Comparison of ENCODE assay signal across 9 cellular contexts in the genomic region with DNA sequence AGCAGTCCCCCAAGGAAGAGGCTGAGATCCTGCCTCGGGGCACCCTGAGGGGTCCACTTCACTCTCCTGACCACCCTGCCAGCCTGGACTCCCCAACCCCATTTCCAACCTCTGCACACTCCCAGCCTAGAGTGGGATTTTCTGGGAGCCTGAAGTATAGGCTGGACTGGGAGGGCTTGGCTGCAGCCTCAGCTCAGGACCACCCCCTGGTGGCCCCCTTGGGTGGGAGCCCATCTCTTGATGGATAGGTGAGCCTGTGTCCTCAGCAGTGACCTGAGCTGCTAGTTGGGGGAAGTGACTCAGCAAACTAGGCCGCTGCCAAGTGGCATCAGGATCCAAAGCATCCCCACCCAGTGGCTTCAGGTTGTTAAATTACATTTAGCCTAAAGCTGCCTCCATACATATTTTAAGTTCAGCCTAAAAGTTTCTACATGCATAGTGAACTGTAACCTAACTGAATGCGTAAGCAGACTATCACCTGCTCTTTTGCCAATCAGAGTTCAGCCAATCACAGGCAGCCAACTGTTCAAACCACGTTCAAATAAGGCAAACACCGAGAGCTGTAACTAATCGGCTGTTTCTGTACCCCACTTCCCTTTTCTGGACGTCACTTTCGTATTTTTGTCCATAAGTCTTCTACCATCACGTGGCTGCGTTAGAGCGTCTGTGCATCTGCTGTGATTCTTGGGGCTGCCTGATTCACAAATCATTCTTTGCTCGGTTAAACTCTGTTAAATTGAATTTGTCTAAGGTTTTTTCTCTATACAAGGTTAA.
DNase-seq lines count a peak whose midpoint lies in the region; ATAC-seq and TF ChIP-seq lines count a peak whose summit lies in the region.
"Had no signal": no experiment of that assay in that cellular context is flagged by ENCODE, and none has a peak within 500 bp of the region (broad histone marks: within the 10 kb centered on the region; RNA-seq: fewer than 3 reads in every experiment).

No MANE protein-coding gene starts in this region.

- no peak overlapping the region for H3K4me3 Mint-ChIP-seq in nephron progenitor cell
- no peak overlapping the region for H3K4me3 Mint-ChIP-seq in CD8-positive, alpha-beta T cell

- intact Hi-C loops in CD8-positive, alpha-beta T cell (cut with DNase I, micrococcal nuclease), result no loop called here

- no peaks in the 10 kb centered on the region for H3K9me3 ChIP-seq in CD8-positive, alpha-beta T cell (ENCODE audit: low read length)

- TF ChIP-seq CTCF in GM12873 (IDR thresholded peaks at IDR 0.05; ENCODE audit: insufficient read depth, low read depth, low read length, missing control alignments) (peak; percentile 41), astrocyte of the spinal cord (IDR thresholded peaks at IDR 0.05; ENCODE audit: low read depth, low read length) (peak; percentile 64), nephron progenitor cell (IDR thresholded peaks at IDR 0.05) (peak; percentile 55)
- no peak for TF ChIP-seq CTCF in CD8-positive, alpha-beta T cell (IDR thresholded peaks at IDR 0.05)

- DNase-seq in astrocyte of the spinal cord (ENCODE audit: low read depth, low spot score), result peak; percentile 54
- peak; percentile 53 for DNase-seq in nephron progenitor cell
- DNase-seq in CD8-positive, alpha-beta T cell, result no peak
- no peak for DNase-seq in DMS114 treated with DMSO at 0.1 percent for 48 hours (lab: John Stamatoyannopoulos, UW; ENCODE audit: unreplicated experiment)
- no peak for DNase-seq in NCI-H2196 treated with DMSO at 0.1 percent for 48 hours (lab: John Stamatoyannopoulos, UW; ENCODE audit: unreplicated experiment)
- DNase-seq: activated naive CD4-positive, alpha-beta T cell treated with anti-CD3 and anti-CD28 coated beads, Interleukin-2, amount 50 U/mL, for 16 hours had no signal

- POLR2A ChIA-PET in CD8-positive, alpha-beta T cell (lab: Charles Lee), result no interaction called here

- H3K27ac Mint-ChIP-seq in nephron progenitor cell, result no peak overlapping the region
- no peak overlapping the region for H3K27ac Mint-ChIP-seq in CD8-positive, alpha-beta T cell

- H3K4me1 Mint-ChIP-seq in nephron progenitor cell, result peaks cover 12% of the 10 kb centered on the region
- no peaks in the 10 kb centered on the region for H3K4me1 Mint-ChIP-seq in CD8-positive, alpha-beta T cell (ENCODE audit: low read depth)

- no peaks in the 10 kb centered on the region for H3K4me1 ChIP-seq in CD8-positive, alpha-beta T cell (ENCODE audit: insufficient read depth, low read length)

- ATAC-seq in HG02981 (IDR thresholded peaks at IDR 0.05; ENCODE audit: unreplicated experiment), result peak; percentile 29
- ATAC-seq in CD8-positive, alpha-beta T cell, result no peak
- no peak for ATAC-seq in HG03095 (IDR thresholded peaks at IDR 0.05; ENCODE audit: unreplicated experiment)

- H3K36me3 Mint-ChIP-seq in nephron progenitor cell (ENCODE audit: low read depth), result no peaks in the 10 kb centered on the region
- H3K36me3 Mint-ChIP-seq in CD8-positive, alpha-beta T cell, result no peaks in the 10 kb centered on the region

- in situ Hi-C loops in astrocyte of the spinal cord (cut with HindIII; ENCODE audit: low sequenced_read_pairs), result no loop called here

- peaks cover 17% of the 10 kb centered on the region for H3K9me3 Mint-ChIP-seq in nephron progenitor cell
- no peaks in the 10 kb centered on the region for H3K9me3 Mint-ChIP-seq in CD8-positive, alpha-beta T cell

- H3K27me3 ChIP-seq in CD8-positive, alpha-beta T cell (ENCODE audit: insufficient read depth, low read length), result no peaks in the 10 kb centered on the region

- CTCF ChIA-PET in CD8-positive, alpha-beta T cell (lab: Charles Lee), result no interaction called here

- H3K4me3 ChIP-seq in astrocyte of the spinal cord (ENCODE audit: low read depth, low read length), result no peak overlapping the region
- H3K4me3 ChIP-seq in CD8-positive, alpha-beta T cell (ENCODE audit: low read depth, low read length), result no peak overlapping the region

- H3K36me3 ChIP-seq in CD8-positive, alpha-beta T cell (ENCODE audit: insufficient read depth, low read length), result no peaks in the 10 kb centered on the region

- H3K27me3 Mint-ChIP-seq in nephron progenitor cell (ENCODE audit: low read depth, poor library complexity), result peaks cover 13% of the 10 kb centered on the region
- H3K27me3 Mint-ChIP-seq in CD8-positive, alpha-beta T cell (ENCODE audit: low read depth), result no peaks in the 10 kb centered on the region

- H3K27ac ChIP-seq in CD8-positive, alpha-beta T cell (ENCODE audit: low read depth, low read length), result no peak overlapping the region

Comparison
In these comparisons a context has a peak if more than half of its experiments do, and no peak if none do; other contexts are left out.
1. DNase-seq: peak in astrocyte of the spinal cord (single experiment) and nephron progenitor cell (single experiment); none in CD8-positive, alpha-beta T cell (0 of 7), DMS114 treated with DMSO at 0.1 percent for 48 hours (single experiment) and NCI-H2196 treated with DMSO at 0.1 percent for 48 hours (single experiment).